12 cellular contexts compared by ENCODE assay signal in genomic region chr4:26238426-26238781, GRCh38.
DNase-seq lines count a peak whose midpoint lies in the region; ATAC-seq lines count a peak whose summit lies in the region.
"Had no signal": no experiment of that assay in that cellular context is flagged by ENCODE, and none has a peak within 500 bp of the region (broad histone marks: within the 10 kb centered on the region; RNA-seq: fewer than 3 reads in every experiment).

No MANE protein-coding gene starts in this region.

- H2BK15ac ChIP-seq in neuronal stem cell (ENCODE audit: low read length) = no peak overlapping the region

- no peaks in the 10 kb centered on the region for H3K79me1 ChIP-seq in neuronal stem cell (ENCODE audit: low read depth, low read length)

- peak; percentile 79 for DNase-seq in DMS153 treated with DMSO at 0.1 percent for 48 hours (lab: John Stamatoyannopoulos, UW; ENCODE audit: unreplicated experiment)
- peak; percentile 20 for DNase-seq in NCI-H2107 (lab: John Stamatoyannopoulos, UW)
- no peak for DNase-seq in neuronal stem cell (ENCODE audit: low spot score)
- DNase-seq in NCI-H524 (lab: John Stamatoyannopoulos, UW) = no peak
- no peak for DNase-seq in effector memory CD4-positive, alpha-beta T cell
- DNase-seq in Kasumi-1 (lab: John Stamatoyannopoulos, UW) = no peak
- DNase-seq: activated CD4-positive, alpha-beta T cell treated with anti-CD3 and anti-CD28 coated beads for 1 hour; stimulated activated CD4-positive, alpha-beta T cell treated with anti-CD3 and anti-CD28 coated beads, Interleukin-2, amount 100 ng/mL, for 48 hours; upper lobe of left lung had no signal

- peak overlapping the region; percentile 40 for H3K4me2 ChIP-seq in neuronal stem cell (ENCODE audit: insufficient read depth, low read length, poor library complexity, severe bottlenecking)

- no peak overlapping the region for H4K8ac ChIP-seq in neuronal stem cell (ENCODE audit: low read depth, low read length)

- no peak overlapping the region for H2BK12ac ChIP-seq in neuronal stem cell (ENCODE audit: low read length)

- H3K4me3 ChIP-seq in ectodermal cell (ENCODE audit: insufficient read depth, low read depth, low read length) (no peak overlapping the region), neuronal stem cell (ENCODE audit: low read length in 2 of 2) (peak overlapping the region in 1 of 2 donors; percentile 21)
- H3K4me3 ChIP-seq in effector memory CD4-positive, alpha-beta T cell (ENCODE audit: insufficient read depth, low read depth, low read length, poor library complexity, severe bottlenecking) = no peak overlapping the region
- H3K4me3 ChIP-seq: lung, upper lobe of left lung had no signal

- no peak overlapping the region for H2AK5ac ChIP-seq in neuronal stem cell (ENCODE audit: low read depth, low read length)

- no peaks in the 10 kb centered on the region for H3K36me3 ChIP-seq in ectodermal cell (ENCODE audit: control insufficient read depth, insufficient read depth, low read length)
- H3K36me3 ChIP-seq in neuronal stem cell (replicated peaks in 1 of 2; ENCODE audit: control insufficient read depth in 2 of 2, insufficient read depth in 2 of 2, low read length in 2 of 2) = no peaks in the 10 kb centered on the region
- no peaks in the 10 kb centered on the region for H3K36me3 ChIP-seq in effector memory CD4-positive, alpha-beta T cell (ENCODE audit: control insufficient read depth, insufficient read depth, low read length)
- H3K36me3 ChIP-seq: upper lobe of left lung had no signal

- H3K4me1 ChIP-seq in ectodermal cell (ENCODE audit: control insufficient read depth, insufficient read depth, low read length) (peaks cover 22% of the 10 kb centered on the region), neuronal stem cell (ENCODE audit: control insufficient read depth in 2 of 2, insufficient read depth in 1 of 2, low read depth in 1 of 2, low read length in 2 of 2) (peaks cover 11 to 12% of the 10 kb centered on the region in 2 donors)
- no peaks in the 10 kb centered on the region for H3K4me1 ChIP-seq in effector memory CD4-positive, alpha-beta T cell (ENCODE audit: control insufficient read depth, insufficient read depth, low read length, poor library complexity, severe bottlenecking)

- H2BK5ac ChIP-seq in neuronal stem cell (ENCODE audit: low read length) = peak overlapping the region; percentile 66

- H3K27ac ChIP-seq in ectodermal cell (ENCODE audit: insufficient read depth, low read depth, low read length, poor library complexity, severe bottlenecking) (peak overlapping the region; percentile 91), neuronal stem cell (replicated peaks; ENCODE audit: low read length) (peak overlapping the region; percentile 48)
- H3K27ac ChIP-seq in effector memory CD4-positive, alpha-beta T cell (ENCODE audit: insufficient read depth, low read length, poor library complexity, severe bottlenecking) = no peak overlapping the region

- H3K9me3 ChIP-seq in ectodermal cell (ENCODE audit: control insufficient read depth, low read length) (no peaks in the 10 kb centered on the region), neuronal stem cell (replicated peaks in 1 of 2; ENCODE audit: control insufficient read depth in 2 of 2, insufficient read depth in 1 of 2, low read depth in 1 of 2, low read length in 2 of 2) (no peaks in the 10 kb centered on the region)
- no peaks in the 10 kb centered on the region for H3K9me3 ChIP-seq in effector memory CD4-positive, alpha-beta T cell (ENCODE audit: control insufficient read depth, low read length)
- H3K9me3 ChIP-seq: upper lobe of left lung had no signal

- H2BK120ac ChIP-seq in neuronal stem cell (ENCODE audit: low read depth, low read length) = no peak overlapping the region

- H3K18ac ChIP-seq in neuronal stem cell (ENCODE audit: low read length) = peak overlapping the region; percentile 44

- no peak overlapping the region for H3K23ac ChIP-seq in neuronal stem cell (ENCODE audit: low read depth, low read length, poor library complexity)

- peak overlapping the region; percentile 93 for H2AFZ ChIP-seq in neuronal stem cell (ENCODE audit: low read length)

- ATAC-seq in HG03135 (IDR thresholded peaks at IDR 0.05; ENCODE audit: unreplicated experiment) = no peak

- H3K4ac ChIP-seq in neuronal stem cell (ENCODE audit: low read length) = no peak overlapping the region

- no peak overlapping the region for H4K91ac ChIP-seq in neuronal stem cell (ENCODE audit: low read depth, low read length, poor library complexity)

- no peaks in the 10 kb centered on the region for H3K27me3 ChIP-seq in ectodermal cell (ENCODE audit: control insufficient read depth, insufficient read depth, low read length, poor library complexity, severe bottlenecking)
- H3K27me3 ChIP-seq in neuronal stem cell (ENCODE audit: control insufficient read depth in 3 of 3, insufficient read depth in 3 of 3, low read depth in 1 of 3, low read length in 3 of 3) = peaks cover 0 to 7% (median 0%) of the 10 kb centered on the region in 3 experiments
- H3K27me3 ChIP-seq in effector memory CD4-positive, alpha-beta T cell (replicated peaks; ENCODE audit: control insufficient read depth, insufficient read depth, low read length, poor library complexity, severe bottlenecking) = no peaks in the 10 kb centered on the region
- H3K27me3 ChIP-seq: upper lobe of left lung had no signal

- H3K14ac ChIP-seq in neuronal stem cell (ENCODE audit: low read length) = no peak overlapping the region

- H3K9ac ChIP-seq in neuronal stem cell (ENCODE audit: low read depth, low read length, poor library complexity) = no peak overlapping the region

- WGBS in ectodermal cell, 2 experiments = 12 to 14% methylated on average over 4 of the region's 4 CpGs
- WGBS in neuronal stem cell (ENCODE audit: extremely low coverage in 2 of 2, insufficient read length in 2 of 2, insufficient replicate concordance in 1 of 2), 2 donors = no CpG with 5 or more reads among the region's 4 CpGs

Comparison
In these comparisons a context has a peak if more than half of its experiments do, and no peak if none do; other contexts are left out.
1. DNase-seq: peak in DMS153 treated with DMSO at 0.1 percent for 48 hours (single experiment) and NCI-H2107 (single experiment); none in neuronal stem cell (single experiment), NCI-H524 (0 of 2), effector memory CD4-positive, alpha-beta T cell (0 of 3) and Kasumi-1 (0 of 2).